In the genomic region with DNA sequence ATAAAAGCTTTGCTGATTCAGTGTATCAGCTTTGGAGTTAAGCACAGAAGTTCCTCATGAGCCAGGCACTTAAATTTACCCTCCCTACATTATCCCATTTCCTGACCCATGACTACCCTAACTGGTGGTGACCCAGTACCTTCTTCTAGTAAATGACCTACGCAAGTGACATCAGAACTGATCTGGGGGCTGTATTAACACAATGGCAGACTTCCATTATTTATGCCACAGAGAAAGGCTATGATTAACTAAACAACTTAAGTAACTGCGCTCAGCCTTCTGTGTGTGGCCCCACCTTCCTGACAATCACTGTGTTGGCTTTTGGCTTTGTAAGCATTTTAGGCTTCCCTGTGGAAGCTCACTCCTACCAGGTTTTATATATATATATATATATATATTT, we compare ENCODE assay signal across 9 cellular contexts. TPM values are rescaled to one million over a fixed set of nuclear protein-coding genes. Genes with fewer than 3 reads are reported as not detected.
A peak's percentile ranks its signal among the peaks of the same experiment; 100 is the strongest.
DNase-seq lines count a peak whose midpoint lies in the region; ATAC-seq and TF ChIP-seq lines count a peak whose summit lies in the region.
"Had no signal": no experiment of that assay in that cellular context is flagged by ENCODE, and none has a peak within 500 bp of the region (broad histone marks: within the 10 kb centered on the region; RNA-seq: fewer than 3 reads in every experiment).

No MANE protein-coding gene starts in this region.

- 70% methylated on average over 2 of the region's 2 CpGs for WGBS in right cardiac atrium
- 47 to 59% methylated on average over 2 of the region's 2 CpGs for WGBS in upper lobe of left lung, 2 donors

- H3K27me3 ChIP-seq in right cardiac atrium (ENCODE audit: control insufficient read depth, insufficient read depth) (no peaks in the 10 kb centered on the region), iPS-20b (ENCODE audit: insufficient read depth, low read length) (peaks cover 36% of the 10 kb centered on the region), upper lobe of left lung (no peaks in the 10 kb centered on the region)

- ATAC-seq in right cardiac atrium (no peak), Right ventricle myocardium superior (ENCODE audit: poor library complexity) (no peak), upper lobe of left lung (ENCODE audit: low FRiP score in 2 of 2) (no peak), GM18520 (IDR thresholded peaks at IDR 0.05; ENCODE audit: unreplicated experiment) (no peak)
- no peak for ATAC-seq in activated CD8-positive, alpha-beta T cell treated with anti-CD3 and anti-CD28 coated beads, Interleukin-2, amount 10 ng/mL, durations not matched to agents 7 days and 5 days
- ATAC-seq: natural killer cell had no signal

- H3K4me3 Mint-ChIP-seq in activated CD8-positive, alpha-beta T cell treated with anti-CD3 and anti-CD28 coated beads, Interleukin-2, amount 10 ng/mL, durations not matched to agents 7 days and 5 days = peak overlapping the region; percentile 90

- no peak for TF ChIP-seq CTCF in upper lobe of left lung (IDR thresholded peaks at IDR 0.05)

- H3K4me3 ChIP-seq in right cardiac atrium (ENCODE audit: low read length) (peak overlapping the region; percentile 94), iPS-20b (ENCODE audit: low read length) (peak overlapping the region; percentile 99), upper lobe of left lung (peak overlapping the region in 3 of 4 donors; percentile 66 to 73 (median 70))

- peaks cover 44% of the 10 kb centered on the region for H3K4me1 Mint-ChIP-seq in activated CD8-positive, alpha-beta T cell treated with anti-CD3 and anti-CD28 coated beads, Interleukin-2, amount 10 ng/mL, durations not matched to agents 7 days and 5 days (ENCODE audit: low read depth)

- no peak overlapping the region for H3K27ac Mint-ChIP-seq in activated CD8-positive, alpha-beta T cell treated with anti-CD3 and anti-CD28 coated beads, Interleukin-2, amount 10 ng/mL, durations not matched to agents 7 days and 5 days
- H3K27ac Mint-ChIP-seq: natural killer cell had no signal

- no peaks in the 10 kb centered on the region for H3K36me3 ChIP-seq in iPS-20b (ENCODE audit: insufficient read depth, low read depth, low read length)
- H3K36me3 ChIP-seq in upper lobe of left lung = no peaks in the 10 kb centered on the region

- H3K27ac ChIP-seq in right cardiac atrium (ENCODE audit: low read length) (no peak overlapping the region), iPS-20b (ENCODE audit: low read length) (no peak overlapping the region), upper lobe of left lung (no peak overlapping the region)

- peaks cover 53% of the 10 kb centered on the region for H3K27me3 Mint-ChIP-seq in activated CD8-positive, alpha-beta T cell treated with anti-CD3 and anti-CD28 coated beads, Interleukin-2, amount 10 ng/mL, durations not matched to agents 7 days and 5 days (ENCODE audit: low read depth)

- intact Hi-C loops in right cardiac atrium (cut with DNase I) (loop anchor here (5.0 to 10.0 kb wide), 6 partner anchors 61 to 129 kb away; no protein-coding TSS in a partner anchor), Right ventricle myocardium superior (cut with DNase I) (loop anchor here (10.0 kb wide), 1 partner anchor 101 kb away; no protein-coding TSS in a partner anchor)

- CTCF ChIA-PET in activated CD8-positive, alpha-beta T cell treated with anti-CD3 and anti-CD28 coated beads, Interleukin-2, amount 10 ng/mL, durations not matched to agents 7 days and 5 days (lab: Charles Lee) = interaction anchor here (1.0 to 3.5 kb wide), 7 partner anchors 12 to 103 kb away, joined by 4 to 21 read pairs (median 7); no protein-coding TSS in a partner anchor

- DNase-seq in right cardiac atrium (no peak), Right ventricle myocardium superior (no peak), upper lobe of left lung (no peak), midbrain (lab: John Stamatoyannopoulos, UW) (no peak), NCI-H2029 treated with DMSO at 0.1 percent for 48 hours (lab: John Stamatoyannopoulos, UW) (no peak)
- no peak for DNase-seq in activated CD8-positive, alpha-beta T cell treated with anti-CD3 and anti-CD28 coated beads, Interleukin-2, amount 10 ng/mL, durations not matched to agents 7 days and 5 days
- DNase-seq: natural killer cell had no signal

- POLR2A ChIA-PET in activated CD8-positive, alpha-beta T cell treated with anti-CD3 and anti-CD28 coated beads, Interleukin-2, amount 10 ng/mL, durations not matched to agents 7 days and 5 days (lab: Charles Lee) = no interaction called here

- peaks cover 7% of the 10 kb centered on the region for H3K36me3 Mint-ChIP-seq in activated CD8-positive, alpha-beta T cell treated with anti-CD3 and anti-CD28 coated beads, Interleukin-2, amount 10 ng/mL, durations not matched to agents 7 days and 5 days (ENCODE audit: low read depth)
- H3K36me3 Mint-ChIP-seq: natural killer cell had no signal

- H3K9me3 Mint-ChIP-seq in activated CD8-positive, alpha-beta T cell treated with anti-CD3 and anti-CD28 coated beads, Interleukin-2, amount 10 ng/mL, durations not matched to agents 7 days and 5 days (ENCODE audit: insufficient read depth) = no peaks in the 10 kb centered on the region

- no peak overlapping the region for H3K9ac ChIP-seq in iPS-20b (ENCODE audit: low read depth, low read length)

- H3K9me3 ChIP-seq in right cardiac atrium (ENCODE audit: control insufficient read depth, low read length) = no peaks in the 10 kb centered on the region
- no peaks in the 10 kb centered on the region for H3K9me3 ChIP-seq in iPS-20b (ENCODE audit: insufficient read depth, low read depth, low read length)
- H3K9me3 ChIP-seq in upper lobe of left lung = no peaks in the 10 kb centered on the region

- TF ChIP-seq POLR2A in upper lobe of left lung (IDR thresholded peaks at IDR 0.05) = no peak

- TF ChIP-seq EP300 in upper lobe of left lung (IDR thresholded peaks at IDR 0.05) = no peak

- H3K4me1 ChIP-seq in right cardiac atrium (ENCODE audit: control insufficient read depth, insufficient read depth, low read length) (peaks cover 2% of the 10 kb centered on the region), iPS-20b (ENCODE audit: insufficient read depth, low read length) (peaks cover 27% of the 10 kb centered on the region), upper lobe of left lung (peaks cover 0 to 29% (median 10%) of the 10 kb centered on the region in 4 donors)

RNA-seq across cellular contexts. Expression of gene MB21D2, which starts 1.9 kb away (rescaled TPM):
- total RNA-seq in right cardiac atrium (1 to 10 TPM; 3.1 to 3.9 (median 3.7) TPM), Right ventricle myocardium superior (1.7 TPM), upper lobe of left lung (1 to 10 TPM; 4.6 to 8.0 (median 5.3) TPM)
- 1.3 TPM for polyA plus RNA-seq in right cardiac atrium
- 1 to 10 TPM; 6.5 to 7.2 TPM for total RNA-seq in activated CD8-positive, alpha-beta T cell treated with anti-CD3 and anti-CD28 coated beads, Interleukin-2, amount 10 ng/mL, durations not matched to agents 7 days and 5 days
